8 cellular contexts compared by ENCODE assay signal in the genomic region with DNA sequence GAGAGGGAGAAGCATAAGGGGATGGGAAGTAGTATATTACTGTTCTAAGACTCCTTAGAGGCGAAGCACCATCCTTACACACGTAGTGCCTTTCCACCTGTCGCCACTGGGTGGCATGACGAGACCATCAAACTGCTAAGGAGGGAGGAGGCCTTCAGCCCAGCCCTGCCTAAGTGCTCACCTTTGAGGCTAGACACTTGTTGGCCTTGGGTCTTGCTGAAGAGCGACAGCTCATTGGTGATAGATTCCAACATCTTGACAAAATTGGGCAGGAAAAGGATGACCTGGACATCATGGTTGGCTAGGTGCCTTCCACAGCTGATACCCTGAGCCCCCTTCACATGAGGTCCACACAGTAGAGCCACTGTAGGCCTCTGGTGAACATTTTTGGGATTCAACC. TPM values are rescaled to one million over a fixed set of nuclear protein-coding genes. Genes with fewer than 3 reads are reported as not detected.
DNase-seq lines count a peak whose midpoint lies in the region; ATAC-seq and TF ChIP-seq lines count a peak whose summit lies in the region.

No MANE protein-coding gene starts in this region.

- peaks cover 6% of the 10 kb centered on the region for H3K4me1 ChIP-seq in prostate gland (replicated peaks)

- no peak for ATAC-seq in HG03571 (IDR thresholded peaks at IDR 0.05; ENCODE audit: unreplicated experiment)
- ATAC-seq in GM21526 (IDR thresholded peaks at IDR 0.05; ENCODE audit: low FRiP score, unreplicated experiment), result no peak

- WGBS in prostate gland, result 27% methylated on average over 5 of the region's 5 CpGs

- H3K9me3 ChIP-seq in prostate gland, result no peaks in the 10 kb centered on the region

- TF ChIP-seq POLR2A in prostate gland (IDR thresholded peaks at IDR 0.05), result no peak

- DNase-seq in G401 (ENCODE audit: low spot score) (peak; percentile 78), HPDE6-E6E7 (ENCODE audit: extremely low spot score) (peak; percentile 61), SK-N-DZ (ENCODE audit: low spot score) (peak; percentile 71), glomerular visceral epithelial cell (ENCODE audit: extremely low spot score) (peak; percentile 69), prostate gland (ENCODE audit: low spot score) (peak; percentile 62)
- peak; percentile 23 to 61 (median 47) for DNase-seq in activated naive CD4-positive, alpha-beta T cell (lab: John Stamatoyannopoulos, UW)

- no peak overlapping the region for H3K4me3 ChIP-seq in prostate gland

- H3K27me3 ChIP-seq in prostate gland (replicated peaks; ENCODE audit: insufficient read depth), result no peaks in the 10 kb centered on the region

- intact Hi-C loops in prostate gland (cut with DNase I), result loop anchor here (2.0 kb wide), 1 partner anchor 134 kb away; no protein-coding TSS in a partner anchor

- TF ChIP-seq CTCF in prostate gland (IDR thresholded peaks at IDR 0.05), result peak; percentile 75 to 94 (median 92)

- in situ Hi-C loops in G401 (cut with HindIII; ENCODE audit: low sequenced_read_pairs), result no loop called here

- H3K27ac ChIP-seq in prostate gland, result no peak overlapping the region

- H3K36me3 ChIP-seq in prostate gland, result peaks cover 0 to 2% of the 10 kb centered on the region in 2 donors

RNA-seq across cellular contexts. Expression of a gene that starts 19.6 kb away (rescaled TPM):
- total RNA-seq in G401 (2014; rRNA removed; shearing (Covaris generic)), result 18.6 and 32.8 TPM in 2 replicates
- 62.6 and 81.3 TPM in 2 replicates for polyA plus RNA-seq in SK-N-DZ (2014; cell fraction: cytosol; rRNA removed)
- polyA plus RNA-seq in SK-N-DZ (2014; cell fraction: nucleus; rRNA removed), result 248 and 299 TPM in 2 replicates
- 100 to 1,000 TPM; 140 to 180 TPM for total RNA-seq in prostate gland
